Comparison of ENCODE assay signal across 8 cellular contexts in genomic region chr1:2049517-2050481, GRCh38. TPM values are rescaled to one million over a fixed set of nuclear protein-coding genes. Genes with fewer than 3 reads are reported as not detected.
DNase-seq lines count a peak whose midpoint lies in the region; ATAC-seq, FAIRE-seq and TF ChIP-seq lines count a peak whose summit lies in the region.

TSS of gene PRKCZ (plus strand) at chr1:2050411. CDS start at chr1:2050631, 220 bp downstream.

- H3K27ac ChIP-seq in aorta (ENCODE audit: low read depth in 1 of 2, low read length in 2 of 2): no peak within 1 kb of the TSS

- FAIRE-seq in GM12892 (lab: Jason Lieb, UNC): no peak

- H3K36me3 ChIP-seq in aorta (ENCODE audit: control insufficient read depth in 1 of 2, insufficient read depth in 2 of 2, low read length in 1 of 2): no peaks in the 10 kb centered on the region

- H3K4me3 ChIP-seq in aorta (ENCODE audit: low read length in 2 of 2): peak within 1 kb of the TSS in 1 of 2 donors; percentile 18

- DNase-seq in GM12892 (ENCODE audit: insufficient read length) (peak; percentile 64), HS-5 (ENCODE audit: low read depth) (peak; percentile 40), SIG-M5 (lab: John Stamatoyannopoulos, UW) (peak; percentile 16), left cardiac atrium (peak; percentile 83), renal cortical epithelial cell (ENCODE audit: low read depth) (peak; percentile 60), aorta (peak; percentile 78 to 86), AG20443 (ENCODE audit: low spot score) (no peak)
- peak; percentile 93 for DNase-seq in activated naive CD4-positive, alpha-beta T cell treated with anti-CD3 and anti-CD28 coated beads for 36 hours

- ATAC-seq in left cardiac atrium: peak; percentile 92 to 95
- peak; percentile 45 for ATAC-seq in aorta (ENCODE audit: low FRiP score)

- intact Hi-C loops in activated naive CD4-positive, alpha-beta T cell treated with anti-CD3 and anti-CD28 coated beads for 36 hours (cut with micrococcal nuclease): loop anchor here (5.0 to 10.0 kb wide), 2 partner anchors 83 to 265 kb away; no protein-coding TSS in a partner anchor
- intact Hi-C loops in left cardiac atrium (cut with DNase I) (loop anchor here in 1 of 2 donors (5.0 kb wide), 1 partner anchor 87 kb away; no protein-coding TSS in a partner anchor), aorta (cut with DNase I) (no loop called here)

- H3K9me3 Mint-ChIP-seq in activated naive CD4-positive, alpha-beta T cell treated with anti-CD3 and anti-CD28 coated beads for 36 hours: no peaks in the 10 kb centered on the region

- WGBS in aorta, 2 donors: 2% methylated on average over 49 to 98 of the region's 98 CpGs

- no peak for TF ChIP-seq POLR2A in GM12892 (IDR thresholded peaks at IDR 0.05; ENCODE audit: low read depth, low read length)

- H3K4me1 Mint-ChIP-seq in activated naive CD4-positive, alpha-beta T cell treated with anti-CD3 and anti-CD28 coated beads for 36 hours (ENCODE audit: low read depth): peaks cover 17% of the 10 kb centered on the region

- CTCF ChIA-PET in activated naive CD4-positive, alpha-beta T cell treated with anti-CD3 and anti-CD28 coated beads for 36 hours (lab: Charles Lee): interaction anchor here (0.7 kb wide), 2 partner anchors 90 to 267 kb away, joined by 3 to 4 read pairs; no protein-coding TSS in a partner anchor

- no peaks in the 10 kb centered on the region for H3K4me1 ChIP-seq in aorta (ENCODE audit: control insufficient read depth in 1 of 2, insufficient read depth in 2 of 2, low read length in 2 of 2)

- no peaks in the 10 kb centered on the region for H3K27me3 ChIP-seq in aorta (ENCODE audit: control insufficient read depth in 1 of 2, insufficient read depth in 2 of 2, low read length in 1 of 2)

- H3K27ac Mint-ChIP-seq in activated naive CD4-positive, alpha-beta T cell treated with anti-CD3 and anti-CD28 coated beads for 36 hours: no peak within 1 kb of the TSS

- no peaks in the 10 kb centered on the region for H3K36me3 Mint-ChIP-seq in activated naive CD4-positive, alpha-beta T cell treated with anti-CD3 and anti-CD28 coated beads for 36 hours (ENCODE audit: low read depth)

- peaks cover 12% of the 10 kb centered on the region for H3K27me3 Mint-ChIP-seq in activated naive CD4-positive, alpha-beta T cell treated with anti-CD3 and anti-CD28 coated beads for 36 hours (ENCODE audit: low read depth)

- H3K4me3 Mint-ChIP-seq in activated naive CD4-positive, alpha-beta T cell treated with anti-CD3 and anti-CD28 coated beads for 36 hours: peak within 1 kb of the TSS; percentile 73

- H3K9me3 ChIP-seq in aorta (ENCODE audit: control insufficient read depth, low read length): no peaks in the 10 kb centered on the region

RNA-seq across cellular contexts. Expression of gene PRKCZ, which starts in this region (rescaled TPM):
- 2.6 TPM for polyA plus RNA-seq in GM12892 (2012; ENCODE audit: missing spikeins)
- total RNA-seq in activated naive CD4-positive, alpha-beta T cell treated with anti-CD3 and anti-CD28 coated beads for 36 hours: 1 to 10 TPM; 6.8 to 7.0 TPM
- total RNA-seq in left cardiac atrium: 10 to 100 TPM; 12.4 to 20.7 TPM
- 31.3 and 34.6 TPM in 2 replicates for total RNA-seq in renal cortical epithelial cell
- total RNA-seq in aorta: 1 to 10 TPM; 3.2 to 5.2 TPM
- 10 to 100 TPM in 1 of 2 donors, 1 to 10 TPM in 1; 1.5 to 23.2 TPM for polyA plus RNA-seq in aorta
